ENCODE assay signal across 8 cellular contexts in the genomic region with DNA sequence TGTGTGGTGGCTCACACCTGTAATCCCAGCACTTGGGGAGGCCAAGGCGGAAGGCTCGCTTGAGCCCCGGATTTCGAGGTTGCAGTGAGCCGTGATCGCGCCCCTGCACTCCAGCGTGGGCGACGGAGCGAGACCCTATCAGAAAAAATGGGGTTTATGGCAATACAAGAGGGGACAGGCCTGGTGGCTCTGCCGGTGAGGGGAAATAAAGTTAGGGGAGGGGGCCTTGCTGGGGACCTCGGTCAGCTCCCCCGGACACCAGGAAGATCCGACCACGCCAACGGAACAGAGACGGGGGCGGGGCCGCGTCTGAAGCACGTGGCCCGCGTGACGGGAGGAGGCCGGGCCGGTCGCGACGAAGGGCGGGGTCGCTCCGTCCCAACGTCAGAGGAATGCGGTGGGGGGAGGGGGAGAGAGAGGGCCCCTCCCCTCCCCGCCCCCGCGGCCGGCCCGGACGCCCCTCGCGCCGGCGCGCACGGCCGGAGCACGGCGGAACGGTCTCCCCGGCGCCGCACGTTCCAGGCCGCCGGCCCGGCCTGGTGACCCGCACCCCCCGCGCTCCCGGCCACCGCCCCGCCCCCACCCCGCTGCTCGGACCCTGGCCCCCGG. TPM values are rescaled to one million over a fixed set of nuclear protein-coding genes. Genes with fewer than 3 reads are reported as not detected.
A peak's percentile ranks its signal among the peaks of the same experiment; 100 is the strongest.
DNase-seq lines count a peak whose midpoint lies in the region; ATAC-seq, FAIRE-seq and TF ChIP-seq lines count a peak whose summit lies in the region.

No MANE protein-coding gene starts in this region.

- H4K5ac ChIP-seq in H1 (ENCODE audit: insufficient read length, low read depth, low read length): peak overlapping the region; percentile 47

- no peak overlapping the region for H2BK15ac ChIP-seq in H1 (ENCODE audit: low read length)

- H3K9me3 ChIP-seq in H1 (ENCODE audit: insufficient read depth in 2 of 2, low read depth in 1 of 2, low read length in 1 of 2): peaks cover 0 to 7% of the 10 kb centered on the region in 2 experiments; a peak in 1 of 4 replicates

- peak overlapping the region; percentile 70 for H3K27ac ChIP-seq in H1 (ENCODE audit: low read depth, low read length)

- DNase-seq in GM13977 (ENCODE audit: low spot score) (peak; percentile 95), HTR-8/SVneo (ENCODE audit: insufficient read length, low spot score) (peak; percentile 75), NOMO-1 (lab: John Stamatoyannopoulos, UW; ENCODE audit: unreplicated experiment in 2 of 2) (peak; percentile 80 to 95), H1 (ENCODE audit: low read depth in 1 of 2, low spot score in 2 of 2) (peak; percentile 69 to 94), mesenteric fat pad (ENCODE audit: low spot score) (peak; percentile 98)
- DNase-seq in activated CD8-positive, alpha-beta memory T cell treated with anti-CD3 and anti-CD28 coated beads, Interleukin-2, amount 50 U/mL, for 1 hour (ENCODE audit: extremely low read depth): peak; percentile 66
- DNase-seq in stimulated activated CD8-positive, alpha-beta memory T cell treated with anti-CD3 and anti-CD28 coated beads, Interleukin-12 subunit alpha, Interleukin-12 subunit beta, amount 100 ng/mL, for 24 hours (ENCODE audit: extremely low read depth): peak; percentile 84

- H3K4me3 ChIP-seq in H1 (ENCODE audit: extremely low read depth in 1 of 4, insufficient read depth in 2 of 4, low read depth in 3 of 4, low read length in 4 of 4): peak overlapping the region; percentile 67 to 87 (median 72)

- H2BK5ac ChIP-seq in H1 (ENCODE audit: low read depth, low read length): no peak overlapping the region

- H3K27me3 ChIP-seq in H1 (replicated peaks in 1 of 4; ENCODE audit: control insufficient read depth in 3 of 4, extremely low read depth in 1 of 4, insufficient read depth in 3 of 4, low read length in 3 of 4): no peaks in the 10 kb centered on the region

- in situ Hi-C loops in GM13977 (cut with MboI; ENCODE audit: low pct_unique_long_range_greater_than_20kb, low sequenced_read_pairs, unreplicated experiment): no loop called here

- peak overlapping the region; percentile 68; the same call in 1 of the 2 replicates for H2BK12ac ChIP-seq in H1 (ENCODE audit: low read depth, low read length)

- H3K36me3 ChIP-seq in H1 (ENCODE audit: control insufficient read depth in 2 of 4, insufficient read depth in 4 of 4, low read length in 3 of 4): peaks cover 7 to 22% (median 11%) of the 10 kb centered on the region in 4 experiments

- H3K4me2 ChIP-seq in H1 (ENCODE audit: insufficient read depth in 1 of 2, low read depth in 2 of 2, low read length in 2 of 2): peak overlapping the region; percentile 96 to 97

- no peak overlapping the region for H2BK20ac ChIP-seq in H1 (ENCODE audit: low read length)

- TF ChIP-seq EP300 in H1 (IDR thresholded peaks at IDR 0.05; ENCODE audit: borderline replicate concordance in 1 of 2, low read depth in 2 of 2, low read length in 2 of 2): peak in 1 of 2 experiments; percentile 34; a peak in 1 of 3 replicates

- ATAC-seq in GM21723 (IDR thresholded peaks at IDR 0.05; ENCODE audit: unreplicated experiment): no peak

- peak overlapping the region; percentile 94 for H4K8ac ChIP-seq in H1 (ENCODE audit: extremely low read depth, insufficient read depth, low read length)

- WGBS in H1 (ENCODE audit: extremely low coverage in 1 of 2, insufficient coverage in 1 of 2, insufficient read length in 1 of 2, insufficient replicate concordance in 2 of 2, low coverage in 1 of 2, low lambda C conversion rate in 2 of 2, missing lambda C conversion rate in 1 of 2), 2 experiments: 4% methylated on average over 21 of the region's 67 CpGs; no CpG with 5 or more reads in 1 of the 2 experiments

- 0 out of 2 replicates have a peak overlapping the region, but pooled peaks have one; percentile 19 for H2AFZ ChIP-seq in H1 (ENCODE audit: low read length)

- peak; percentile 40 to 71; a peak in 2 of 3 replicates for TF ChIP-seq POLR2A in H1 (IDR thresholded peaks at IDR 0.05; ENCODE audit: control extremely low read depth in 1 of 2, low read depth in 2 of 2, low read length in 2 of 2)

- peaks cover 8 to 13% of the 10 kb centered on the region in 2 experiments for H4K20me1 ChIP-seq in H1 (replicated peaks in 1 of 2; ENCODE audit: control insufficient read depth in 1 of 2, insufficient read depth in 2 of 2, low read length in 2 of 2)

- POLR2A ChIA-PET in H1 (lab: Charles Lee; ENCODE audit: partially characterized antibody): interaction anchor here (0.6 to 4.5 kb wide), 21 partner anchors 9 to 565 kb away, joined by 3 to 65 read pairs (median 5); partner anchors contain the start of genes ECH1, MRPS12, RINL and SARS2

- H3K56ac ChIP-seq in H1 (replicated peaks; ENCODE audit: insufficient read length, low read depth, low read length): no peak overlapping the region

- H3K23ac ChIP-seq in H1 (ENCODE audit: insufficient read length): no peak overlapping the region

- H3K18ac ChIP-seq in H1 (ENCODE audit: extremely low read depth, low read length): peak overlapping the region; percentile 32; the same call in 1 of the 2 replicates

- CTCF ChIA-PET in H1 (lab: Charles Lee; ENCODE audit: partially characterized antibody): interaction anchor here (0.5 to 4.3 kb wide), 7 partner anchors 11 to 41 kb away, joined by 3 to 21 read pairs (median 3); partner anchors contain the start of gene ECH1

- H3K4me1 ChIP-seq in H1 (replicated peaks in 1 of 4; ENCODE audit: control insufficient read depth in 3 of 4, insufficient read depth in 4 of 4, low read length in 3 of 4): peaks cover 2 to 16% (median 11%) of the 10 kb centered on the region in 4 experiments

- H3K79me1 ChIP-seq in H1 (ENCODE audit: low read depth, low read length): peaks cover 9% of the 10 kb centered on the region; the same call in 1 of the 2 replicates

- H3K79me2 ChIP-seq in H1 (ENCODE audit: control insufficient read depth in 1 of 2, insufficient read depth in 2 of 2, low read length in 2 of 2): peaks cover 22 to 24% of the 10 kb centered on the region in 2 experiments

- H2AK5ac ChIP-seq in H1 (ENCODE audit: low read depth, low read length): no peak overlapping the region

- TF ChIP-seq CTCF in GM13977 (IDR thresholded peaks at IDR 0.05; ENCODE audit: extremely low read depth, insufficient read depth, missing control alignments) (no peak), H1 (IDR thresholded peaks at IDR 0.05; ENCODE audit: control extremely low read depth in 1 of 3, insufficient read depth in 1 of 3, low read depth in 1 of 3, low read length in 3 of 3) (no peak)

- FAIRE-seq in HTR-8/SVneo (lab: Jason Lieb, UNC) (peak; percentile 93), H1 (lab: Jason Lieb, UNC) (no peak)

- H3K14ac ChIP-seq in H1 (ENCODE audit: insufficient read length): no peak overlapping the region

- peak overlapping the region; percentile 93 for H4K91ac ChIP-seq in H1 (replicated peaks; ENCODE audit: insufficient read length, low read length)

- TF ChIP-seq RAD21 in H1 (IDR thresholded peaks at IDR 0.05 in 1 of 2, conservative IDR thresholded peaks at IDR 0.05 in 1 of 2; ENCODE audit: low read depth in 2 of 2, low read length in 2 of 2): 0 out of 4 replicates have a peak, but pooled peaks of 1 of the 2 experiments have one; percentile 1

- H3K4ac ChIP-seq in H1 (replicated peaks; ENCODE audit: insufficient read length, low read depth, low read length): peak overlapping the region; percentile 94

- H3K9ac ChIP-seq in H1 (replicated peaks in 1 of 4; ENCODE audit: extremely low read depth in 1 of 4, low read depth in 3 of 4, low read length in 3 of 4): peak overlapping the region in 3 of 4 experiments; percentile 48 to 78 (median 67); a peak in 5 of 7 replicates

- no peak overlapping the region for H2BK120ac ChIP-seq in H1 (replicated peaks; ENCODE audit: low read depth, low read length)

- peaks cover 22% of the 10 kb centered on the region for H3K23me2 ChIP-seq in H1 (ENCODE audit: low read depth, low read length)

RNA-seq across cellular contexts. Expression of gene HNRNPL, which starts 1.9 kb away (rescaled TPM):
- total RNA-seq in H1 (2021; fragmentation: NEBNext Ultra II Directional; extraction: Animal tissue kit (Norgen Biotek cat#: 25700)): 711 and 779 TPM in 2 replicates
- 403 and 404 TPM in 2 replicates for polyA plus RNA-seq in H1 (2011; rRNA removed)
- 354 TPM for polyA plus RNA-seq in H1 (2011; cell fraction: cytosol; rRNA removed)
- polyA plus RNA-seq in H1 (2011; cell fraction: nucleus; rRNA removed): 541 TPM
- 683 to 1,004 TPM (median 711 TPM) in 4 replicates for polyA plus RNA-seq in H1 (2012, experiment 1 of 2)
- polyA plus RNA-seq in H1 (2012, experiment 2 of 2): 537 TPM
- 480 TPM for polyA plus RNA-seq in H1 (2013, experiment 1 of 2)
- polyA plus RNA-seq in H1 (2013, experiment 2 of 2): 470 TPM
- 621 and 711 TPM in 2 replicates for polyA minus RNA-seq in H1 (2011; rRNA and poly(A)+ RNA removed)
- 351 TPM for polyA minus RNA-seq in H1 (2011; cell fraction: cytosol; rRNA and poly(A)+ RNA removed)
- polyA minus RNA-seq in H1 (2011; cell fraction: nucleus; rRNA and poly(A)+ RNA removed): 254 TPM
- 231 TPM for total RNA-seq in mesenteric fat pad

RNA-seq across cellular contexts. Expression of gene ECH1, which starts 20.1 kb away (rescaled TPM):
- 101 and 103 TPM in 2 replicates for total RNA-seq in H1 (2021; fragmentation: NEBNext Ultra II Directional; extraction: Animal tissue kit (Norgen Biotek cat#: 25700))
- 147 and 173 TPM in 2 replicates for polyA plus RNA-seq in H1 (2011; rRNA removed)
- polyA plus RNA-seq in H1 (2011; cell fraction: cytosol; rRNA removed): 160 TPM
- 263 TPM for polyA plus RNA-seq in H1 (2011; cell fraction: nucleus; rRNA removed)
- polyA plus RNA-seq in H1 (2012, experiment 1 of 2): 130 to 213 TPM (median 176 TPM) in 4 replicates
- polyA plus RNA-seq in H1 (2012, experiment 2 of 2): 162 TPM
- polyA plus RNA-seq in H1 (2013, experiment 1 of 2): 191 TPM
- 181 TPM for polyA plus RNA-seq in H1 (2013, experiment 2 of 2)
- 55.4 and 74.7 TPM in 2 replicates for polyA minus RNA-seq in H1 (2011; rRNA and poly(A)+ RNA removed)
- polyA minus RNA-seq in H1 (2011; cell fraction: cytosol; rRNA and poly(A)+ RNA removed): 34.3 TPM
- polyA minus RNA-seq in H1 (2011; cell fraction: nucleus; rRNA and poly(A)+ RNA removed): 30.0 TPM
- 302 TPM for total RNA-seq in mesenteric fat pad

RNA-seq across cellular contexts. Expression of gene RINL, which starts 26.3 kb away (rescaled TPM):
- 11.9 and 14.2 TPM in 2 replicates for total RNA-seq in H1 (2021; fragmentation: NEBNext Ultra II Directional; extraction: Animal tissue kit (Norgen Biotek cat#: 25700))
- 11.1 and 13.1 TPM in 2 replicates for polyA plus RNA-seq in H1 (2011; rRNA removed)
- polyA plus RNA-seq in H1 (2011; cell fraction: cytosol; rRNA removed): 11.5 TPM
- 9.9 TPM for polyA plus RNA-seq in H1 (2011; cell fraction: nucleus; rRNA removed)
- 8.3 to 13.8 TPM (median 11.4 TPM) in 4 replicates for polyA plus RNA-seq in H1 (2012, experiment 1 of 2)
- 16.6 TPM for polyA plus RNA-seq in H1 (2012, experiment 2 of 2)
- polyA plus RNA-seq in H1 (2013, experiment 1 of 2): 12.7 TPM
- 10.9 TPM for polyA plus RNA-seq in H1 (2013, experiment 2 of 2)
- 2.9 and 4.1 TPM in 2 replicates for polyA minus RNA-seq in H1 (2011; rRNA and poly(A)+ RNA removed)
- polyA minus RNA-seq in H1 (2011; cell fraction: cytosol; rRNA and poly(A)+ RNA removed): 4.3 TPM
- 6.0 TPM for polyA minus RNA-seq in H1 (2011; cell fraction: nucleus; rRNA and poly(A)+ RNA removed)
- total RNA-seq in mesenteric fat pad: 8.9 TPM

RNA-seq across cellular contexts. Expression of gene LGALS4, which starts 39.0 kb away (rescaled TPM):
- total RNA-seq in H1 (2021; fragmentation: NEBNext Ultra II Directional; extraction: Animal tissue kit (Norgen Biotek cat#: 25700)): 0.37 and 0.54 TPM in 2 replicates
- 0.32 and 0.71 TPM in 2 replicates for polyA plus RNA-seq in H1 (2011; rRNA removed)
- polyA plus RNA-seq in H1 (2011; cell fraction: cytosol; rRNA removed): 0.19 TPM
- polyA plus RNA-seq in H1 (2011; cell fraction: nucleus; rRNA removed): 1.3 TPM
- polyA plus RNA-seq in H1 (2012, experiment 1 of 2): 0.43 to 0.45 TPM in 2 of 4 replicates, not detected in the others
- 0.14 TPM for polyA plus RNA-seq in H1 (2012, experiment 2 of 2)
- 0.43 TPM for polyA plus RNA-seq in H1 (2013, experiment 1 of 2)
- polyA plus RNA-seq in H1 (2013, experiment 2 of 2): 0.13 TPM
- 0.35 and 0.37 TPM in 2 replicates for polyA minus RNA-seq in H1 (2011; rRNA and poly(A)+ RNA removed)
- polyA minus RNA-seq in H1 (2011; cell fraction: cytosol; rRNA and poly(A)+ RNA removed): not detected
- polyA minus RNA-seq in H1 (2011; cell fraction: nucleus; rRNA and poly(A)+ RNA removed): not detected
- 3.5 TPM for total RNA-seq in mesenteric fat pad

RNA-seq across cellular contexts. Expression of gene SIRT2, which starts 47.7 kb away (rescaled TPM):
- total RNA-seq in H1 (2021; fragmentation: NEBNext Ultra II Directional; extraction: Animal tissue kit (Norgen Biotek cat#: 25700)): 6.1 and 6.5 TPM in 2 replicates
- 10.0 and 11.8 TPM in 2 replicates for polyA plus RNA-seq in H1 (2011; rRNA removed)
- 9.0 TPM for polyA plus RNA-seq in H1 (2011; cell fraction: cytosol; rRNA removed)
- 15.2 TPM for polyA plus RNA-seq in H1 (2011; cell fraction: nucleus; rRNA removed)
- 5.0 to 9.0 TPM (median 7.5 TPM) in 4 replicates for polyA plus RNA-seq in H1 (2012, experiment 1 of 2)
- polyA plus RNA-seq in H1 (2012, experiment 2 of 2): 7.4 TPM
- 6.8 TPM for polyA plus RNA-seq in H1 (2013, experiment 1 of 2)
- polyA plus RNA-seq in H1 (2013, experiment 2 of 2): 6.5 TPM
- polyA minus RNA-seq in H1 (2011; rRNA and poly(A)+ RNA removed): 5.6 and 6.1 TPM in 2 replicates
- polyA minus RNA-seq in H1 (2011; cell fraction: cytosol; rRNA and poly(A)+ RNA removed): 5.5 TPM
- 2.3 TPM for polyA minus RNA-seq in H1 (2011; cell fraction: nucleus; rRNA and poly(A)+ RNA removed)
- 60.2 TPM for total RNA-seq in mesenteric fat pad
